ENCODE assay signal across 17 cellular contexts in the genomic region with DNA sequence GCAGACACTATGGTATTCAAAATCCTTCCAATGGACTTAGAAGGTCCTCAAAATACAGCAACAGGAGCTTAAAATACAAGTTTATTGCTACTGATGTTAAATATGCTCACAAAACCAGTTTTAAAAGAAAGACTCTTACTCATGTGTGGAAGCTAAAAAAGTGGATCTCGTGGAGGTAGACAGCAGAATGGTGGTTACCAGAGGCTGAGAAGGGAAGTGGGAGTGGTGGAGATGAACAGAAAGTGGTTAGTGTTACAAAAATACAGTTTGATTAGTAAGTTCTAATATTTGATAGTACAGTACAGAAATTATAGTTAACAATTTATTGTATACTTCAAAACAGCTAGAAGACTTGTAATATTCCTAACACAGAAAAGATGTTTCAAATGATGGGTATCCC. TPM values are rescaled to one million over a fixed set of nuclear protein-coding genes. Genes with fewer than 3 reads are reported as not detected.
DNase-seq lines count a peak whose midpoint lies in the region; ATAC-seq and TF ChIP-seq lines count a peak whose summit lies in the region.
"Had no signal": no experiment of that assay in that cellular context is flagged by ENCODE, and none has a peak within 500 bp of the region (broad histone marks: within the 10 kb centered on the region; RNA-seq: fewer than 3 reads in every experiment).

No MANE protein-coding gene starts in this region.

- peak overlapping the region; percentile 18 to 72 for H3K27ac ChIP-seq in testis
- H3K27ac ChIP-seq in brain microvascular endothelial cell, result no peak overlapping the region
- H3K27ac ChIP-seq: coronary artery, stomach, vagina, VCaP had no signal

- BruUV-seq in Calu3 (replicated peaks; lab: Mats Ljungman, UMichigan), result no TSS peak

- intact Hi-C loops in testis (cut with DNase I; ENCODE audit: low total_unique reads) (no loop called here), Calu3 (cut with micrococcal nuclease; ENCODE audit: unreplicated experiment) (no loop called here)

- CTCF ChIA-PET in Calu3 (lab: Charles Lee), result no interaction called here

- peaks cover 56% of the 10 kb centered on the region for H3K4me1 Mint-ChIP-seq in stimulated activated naive CD8-positive, alpha-beta T cell treated with anti-CD3 and anti-CD28 coated beads, Interleukin-15, amount 100 ng/mL, for 72 hours
- peaks cover 36% of the 10 kb centered on the region for H3K4me1 Mint-ChIP-seq in activated T-helper 17 cell treated with anti-CD3 and anti-CD28 coated beads, Interleukin-2, amount 50 U/mL, for 72 hours
- peaks cover 17% of the 10 kb centered on the region for H3K4me1 Mint-ChIP-seq in Calu3 (ENCODE audit: low read depth, unreplicated experiment)

- peaks cover 55% of the 10 kb centered on the region for H3K4me1 ChIP-seq in testis

- H3K9me3 ChIP-seq in testis, result no peaks in the 10 kb centered on the region
- H3K9me3 ChIP-seq: stomach, vagina had no signal

- 51 to 61% methylated on average over 1 of the region's 1 CpG for WGBS in testis, 2 donors

- in situ Hi-C loops in brain microvascular endothelial cell (cut with HindIII; ENCODE audit: low pct_ligation_motif_present, low sequenced_read_pairs), result no loop called here

- H3K4me3 Mint-ChIP-seq in stimulated activated naive CD8-positive, alpha-beta T cell treated with anti-CD3 and anti-CD28 coated beads, Interleukin-15, amount 100 ng/mL, for 72 hours, result peak overlapping the region in 1 of 2 donors; percentile 35
- H3K4me3 Mint-ChIP-seq in activated T-helper 17 cell treated with anti-CD3 and anti-CD28 coated beads, Interleukin-2, amount 50 U/mL, for 72 hours, result peak overlapping the region; percentile 27
- H3K4me3 Mint-ChIP-seq in Calu3 (ENCODE audit: low read depth, unreplicated experiment), result no peak overlapping the region

- no peak for TF ChIP-seq POLR2A in testis (IDR thresholded peaks at IDR 0.05)

- H3K27me3 Mint-ChIP-seq in stimulated activated naive CD8-positive, alpha-beta T cell treated with anti-CD3 and anti-CD28 coated beads, Interleukin-15, amount 100 ng/mL, for 72 hours, result no peaks in the 10 kb centered on the region
- H3K27me3 Mint-ChIP-seq in activated T-helper 17 cell treated with anti-CD3 and anti-CD28 coated beads, Interleukin-2, amount 50 U/mL, for 72 hours, result no peaks in the 10 kb centered on the region
- H3K27me3 Mint-ChIP-seq in Calu3 (ENCODE audit: unreplicated experiment), result no peaks in the 10 kb centered on the region

- H3K4me3 ChIP-seq in testis (no peak overlapping the region), brain microvascular endothelial cell (ENCODE audit: low read depth, low read length) (no peak overlapping the region)
- H3K4me3 ChIP-seq: coronary artery, stomach, vagina had no signal

- no peaks in the 10 kb centered on the region for H3K9me3 Mint-ChIP-seq in stimulated activated naive CD8-positive, alpha-beta T cell treated with anti-CD3 and anti-CD28 coated beads, Interleukin-15, amount 100 ng/mL, for 72 hours
- H3K9me3 Mint-ChIP-seq in activated T-helper 17 cell treated with anti-CD3 and anti-CD28 coated beads, Interleukin-2, amount 50 U/mL, for 72 hours, result no peaks in the 10 kb centered on the region
- H3K9me3 Mint-ChIP-seq in Calu3 (ENCODE audit: low read depth, unreplicated experiment), result no peaks in the 10 kb centered on the region

- DNase-seq in stimulated activated naive CD8-positive, alpha-beta T cell treated with anti-CD3 and anti-CD28 coated beads, Interleukin-15, amount 100 ng/mL, for 72 hours, result no peak
- DNase-seq in stimulated activated naive CD8-positive, alpha-beta T cell treated with anti-CD3 and anti-CD28 coated beads, Interleukin-15, Interleukin-2, amounts not matched to agents 100 U/mL and 50 U/mL, for 24 hours, result no peak
- DNase-seq in MV-4-11 (lab: John Stamatoyannopoulos, UW), result peak; percentile 55
- no peak for DNase-seq in testis
- DNase-seq in brain microvascular endothelial cell, result no peak
- DNase-seq in GM10266 (ENCODE audit: extremely low spot score), result no peak
- DNase-seq in Calu3, result no peak
- DNase-seq: DMS79, erythroblast, mesenchymal stem cell, NCI-H1436, small intestine, stomach had no signal

- H3K27me3 ChIP-seq in testis (peaks cover 2% of the 10 kb centered on the region), brain microvascular endothelial cell (replicated peaks) (no peaks in the 10 kb centered on the region)
- H3K27me3 ChIP-seq: stomach, vagina had no signal

- peak; percentile 48 for ATAC-seq in stimulated activated naive CD8-positive, alpha-beta T cell treated with anti-CD3 and anti-CD28 coated beads, Interleukin-15, amount 100 ng/mL, for 72 hours
- no peak for ATAC-seq in stimulated activated naive CD8-positive, alpha-beta T cell treated with anti-CD3 and anti-CD28 coated beads, Interleukin-15, Interleukin-2, amounts not matched to agents 100 U/mL and 50 U/mL, for 24 hours
- ATAC-seq in activated T-helper 17 cell treated with anti-CD3 and anti-CD28 coated beads, Interleukin-2, amount 50 U/mL, for 72 hours (replicated peaks), result no peak

- TF ChIP-seq CTCF in testis (IDR thresholded peaks at IDR 0.05) (no peak), brain microvascular endothelial cell (IDR thresholded peaks at IDR 0.05; ENCODE audit: low read depth, low read length, missing control alignments) (no peak), GM10266 (IDR thresholded peaks at IDR 0.05; ENCODE audit: control insufficient read depth, insufficient read depth, low read depth, missing control alignments) (no peak), Calu3 (IDR thresholded peaks at IDR 0.05; ENCODE audit: unreplicated experiment) (no peak)

- peaks cover 50% of the 10 kb centered on the region for H3K36me3 Mint-ChIP-seq in activated T-helper 17 cell treated with anti-CD3 and anti-CD28 coated beads, Interleukin-2, amount 50 U/mL, for 72 hours (ENCODE audit: low read depth)
- H3K36me3 Mint-ChIP-seq in Calu3 (ENCODE audit: insufficient read depth, unreplicated experiment), result no peaks in the 10 kb centered on the region

- H3K36me3 ChIP-seq in testis (ENCODE audit: low read depth, missing control alignments) (no peaks in the 10 kb centered on the region), brain microvascular endothelial cell (replicated peaks) (no peaks in the 10 kb centered on the region)
- H3K36me3 ChIP-seq: vagina had no signal

- H3K27ac Mint-ChIP-seq in stimulated activated naive CD8-positive, alpha-beta T cell treated with anti-CD3 and anti-CD28 coated beads, Interleukin-15, amount 100 ng/mL, for 72 hours, result peak overlapping the region in 1 of 2 donors; percentile 70
- H3K27ac Mint-ChIP-seq in activated T-helper 17 cell treated with anti-CD3 and anti-CD28 coated beads, Interleukin-2, amount 50 U/mL, for 72 hours, result peak overlapping the region; percentile 48
- no peak overlapping the region for H3K27ac Mint-ChIP-seq in Calu3 (ENCODE audit: unreplicated experiment)

RNA-seq across cellular contexts. Expression of a gene that starts 12.1 kb away (rescaled TPM):
- 10 to 100 TPM; 22.7 to 31.2 TPM for total RNA-seq in activated T-helper 17 cell treated with anti-CD3 and anti-CD28 coated beads, Interleukin-2, amount 50 U/mL, for 72 hours
- total RNA-seq in testis (10 to 100 TPM; 61.6 to 66.9 TPM), Calu3 (2022) (53.5 and 54.2 TPM in 2 replicates)
- 37.0 TPM for polyA plus RNA-seq in testis (ENCODE audit: insufficient read depth, low read depth, low replicate concordance)
